Comparison of ENCODE assay signal across 18 cellular contexts in genomic region chr6:144849920-144850319, GRCh38.
A peak's percentile ranks its signal among the peaks of the same experiment; 100 is the strongest.
DNase-seq lines count a peak whose midpoint lies in the region; ATAC-seq and TF ChIP-seq lines count a peak whose summit lies in the region.
"Had no signal": no experiment of that assay in that cellular context is flagged by ENCODE, and none has a peak within 500 bp of the region (broad histone marks: within the 10 kb centered on the region; RNA-seq: fewer than 3 reads in every experiment).

No MANE protein-coding gene starts in this region.

- CTCF ChIA-PET in HEK293T (lab: Yijun Ruan, JAX), result no interaction called here

- no peaks in the 10 kb centered on the region for H3K27me3 ChIP-seq in trophoblast cell (ENCODE audit: insufficient read depth, low read length)
- H3K27me3 ChIP-seq: MG63 had no signal

- no peak overlapping the region for H2BK5ac ChIP-seq in trophoblast cell (ENCODE audit: low read depth, low read length, poor library complexity)

- POLR2A ChIA-PET in HEK293T (lab: Yijun Ruan, JAX), result no interaction called here

- no peak overlapping the region for H2AK5ac ChIP-seq in trophoblast cell (ENCODE audit: low read length)

- H3K4me3 ChIP-seq in trophoblast cell (ENCODE audit: low read depth, low read length), result no peak overlapping the region
- H3K4me3 ChIP-seq: MG63 had no signal

- no peak overlapping the region for H2BK120ac ChIP-seq in trophoblast cell (ENCODE audit: insufficient read depth, low read length, poor library complexity)

- no peak overlapping the region for H3K23ac ChIP-seq in trophoblast cell (ENCODE audit: low read length)

- peaks cover 5% of the 10 kb centered on the region for H3K4me1 Mint-ChIP-seq in activated CD4-positive, alpha-beta T cell treated with anti-CD3 and anti-CD28 coated beads, Interleukin-2, amount 10 ng/mL, durations not matched to agents 24 days and 14 days
- H3K4me1 Mint-ChIP-seq in T-helper 17 cell, result peaks cover 7% of the 10 kb centered on the region
- peaks cover 36 to 37% of the 10 kb centered on the region in 2 donors for H3K4me1 Mint-ChIP-seq in natural killer cell treated with Interleukin-12 subunit alpha and Interleukin-12 subunit beta and Interleukin-15 and Interleukin-18, amount 100 ng/mL, for 72 hours (ENCODE audit: low read depth in 2 of 2)
- H3K4me1 Mint-ChIP-seq: B cell had no signal

- no peaks in the 10 kb centered on the region for H3K4me1 ChIP-seq in trophoblast cell (ENCODE audit: control insufficient read depth in 1 of 2, insufficient read depth in 2 of 2, low read length in 2 of 2)

- no peak overlapping the region for H3K4me3 Mint-ChIP-seq in activated CD4-positive, alpha-beta T cell treated with anti-CD3 and anti-CD28 coated beads, Interleukin-2, amount 10 ng/mL, durations not matched to agents 24 days and 14 days
- no peak overlapping the region for H3K4me3 Mint-ChIP-seq in T-helper 17 cell
- no peak overlapping the region for H3K4me3 Mint-ChIP-seq in natural killer cell treated with Interleukin-12 subunit alpha and Interleukin-12 subunit beta and Interleukin-15 and Interleukin-18, amount 100 ng/mL, for 72 hours
- H3K4me3 Mint-ChIP-seq: B cell had no signal

- H3K36me3 Mint-ChIP-seq in activated CD4-positive, alpha-beta T cell treated with anti-CD3 and anti-CD28 coated beads, Interleukin-2, amount 10 ng/mL, durations not matched to agents 24 days and 14 days (ENCODE audit: low read depth), result peaks cover 37% of the 10 kb centered on the region
- H3K36me3 Mint-ChIP-seq in T-helper 17 cell (ENCODE audit: low read depth), result peaks cover 12% of the 10 kb centered on the region
- H3K36me3 Mint-ChIP-seq in natural killer cell treated with Interleukin-12 subunit alpha and Interleukin-12 subunit beta and Interleukin-15 and Interleukin-18, amount 100 ng/mL, for 72 hours, result peaks cover 20% of the 10 kb centered on the region

- H4K91ac ChIP-seq in trophoblast cell (ENCODE audit: low read depth, low read length), result no peak overlapping the region

- no peak overlapping the region for H2AFZ ChIP-seq in trophoblast cell (ENCODE audit: insufficient read depth, low read length, poor library complexity)

- WGBS in trophoblast cell (ENCODE audit: extremely low coverage, insufficient coverage, insufficient read length), result no CpG with 5 or more reads among the region's 2 CpGs

- no peak overlapping the region for H3K4me2 ChIP-seq in trophoblast cell (ENCODE audit: low read length)

- no peak overlapping the region for H3K27ac ChIP-seq in trophoblast cell (ENCODE audit: low read depth, low read length)
- H3K27ac ChIP-seq: RWPE1 had no signal

- no peak overlapping the region for H3K18ac ChIP-seq in trophoblast cell (ENCODE audit: low read length)

- H3K9ac ChIP-seq in trophoblast cell (ENCODE audit: low read length), result no peak overlapping the region

- ATAC-seq in T-helper 17 cell, result no peak
- no peak for ATAC-seq in natural killer cell treated with Interleukin-12 subunit alpha and Interleukin-12 subunit beta and Interleukin-15 and Interleukin-18, amount 100 ng/mL, for 72 hours
- ATAC-seq: HepG2 had no signal

- no peaks in the 10 kb centered on the region for H3K9me3 ChIP-seq in T-helper 17 cell (ENCODE audit: control insufficient read depth, low read length, poor library complexity, severe bottlenecking)
- H3K9me3 ChIP-seq in trophoblast cell (ENCODE audit: insufficient read depth, low read depth, low read length), result peaks cover 2% of the 10 kb centered on the region
- H3K9me3 ChIP-seq: MG63 had no signal

- intact Hi-C loops in activated CD4-positive, alpha-beta T cell treated with anti-CD3 and anti-CD28 coated beads, Interleukin-2, amount 10 ng/mL, durations not matched to agents 24 days and 14 days (cut with micrococcal nuclease), result no loop called here

- no peak overlapping the region for H2BK12ac ChIP-seq in trophoblast cell (ENCODE audit: low read length)

- no peak for DNase-seq in activated CD4-positive, alpha-beta T cell treated with anti-CD3 and anti-CD28 coated beads, Interleukin-2, amount 10 ng/mL, durations not matched to agents 24 days and 14 days
- no peak for DNase-seq in activated CD4-positive, alpha-beta T cell treated with anti-CD3 and anti-CD28 coated beads for 48 hours
- DNase-seq in NCI-H1105 treated with DMSO at 0.1 percent for 48 hours (lab: John Stamatoyannopoulos, UW), result peak; percentile 24
- no peak for DNase-seq in T-helper 17 cell
- DNase-seq in natural killer cell treated with Interleukin-12 subunit alpha and Interleukin-12 subunit beta and Interleukin-15 and Interleukin-18, amount 100 ng/mL, for 72 hours (ENCODE audit: low spot score), result no peak
- no peak for DNase-seq in trophoblast cell
- DNase-seq in SHP77 treated with DMSO at 0.1 percent for 48 hours (lab: John Stamatoyannopoulos, UW), result no peak
- no peak for DNase-seq in HEK293T (ENCODE audit: extremely low spot score)
- DNase-seq: MG63, NCI-H1417, NCI-H187, NCI-H2081 treated with DMSO at 0.1 percent for 48 hours, NCI-H510A, NCI-H774, SHP77 had no signal

- no peaks in the 10 kb centered on the region for H3K79me1 ChIP-seq in trophoblast cell (ENCODE audit: low read length)

- H3K36me3 ChIP-seq in trophoblast cell (ENCODE audit: control insufficient read depth in 1 of 2, insufficient read depth in 2 of 2, low read length in 2 of 2), result no peaks in the 10 kb centered on the region
- H3K36me3 ChIP-seq: MG63 had no signal

- no peak overlapping the region for H3K14ac ChIP-seq in trophoblast cell (ENCODE audit: low read length)

- H3K9me3 Mint-ChIP-seq in activated CD4-positive, alpha-beta T cell treated with anti-CD3 and anti-CD28 coated beads, Interleukin-2, amount 10 ng/mL, durations not matched to agents 24 days and 14 days, result peaks cover 12% of the 10 kb centered on the region
- H3K9me3 Mint-ChIP-seq in natural killer cell treated with Interleukin-12 subunit alpha and Interleukin-12 subunit beta and Interleukin-15 and Interleukin-18, amount 100 ng/mL, for 72 hours, result no peaks in the 10 kb centered on the region

- H4K8ac ChIP-seq in trophoblast cell (ENCODE audit: low read depth, low read length), result no peak overlapping the region

- H3K27me3 Mint-ChIP-seq in activated CD4-positive, alpha-beta T cell treated with anti-CD3 and anti-CD28 coated beads, Interleukin-2, amount 10 ng/mL, durations not matched to agents 24 days and 14 days, result no peaks in the 10 kb centered on the region
- H3K27me3 Mint-ChIP-seq in T-helper 17 cell, result no peaks in the 10 kb centered on the region
- H3K27me3 Mint-ChIP-seq in natural killer cell treated with Interleukin-12 subunit alpha and Interleukin-12 subunit beta and Interleukin-15 and Interleukin-18, amount 100 ng/mL, for 72 hours, result no peaks in the 10 kb centered on the region
- H3K27me3 Mint-ChIP-seq: B cell had no signal

- H4K12ac ChIP-seq in trophoblast cell (ENCODE audit: low read depth, low read length), result no peak overlapping the region

- H3K27ac Mint-ChIP-seq in activated CD4-positive, alpha-beta T cell treated with anti-CD3 and anti-CD28 coated beads, Interleukin-2, amount 10 ng/mL, durations not matched to agents 24 days and 14 days, result peak overlapping the region; percentile 30
- peak overlapping the region; percentile 69 for H3K27ac Mint-ChIP-seq in T-helper 17 cell
- peak overlapping the region; percentile 9 to 31 for H3K27ac Mint-ChIP-seq in natural killer cell treated with Interleukin-12 subunit alpha and Interleukin-12 subunit beta and Interleukin-15 and Interleukin-18, amount 100 ng/mL, for 72 hours

- no peaks in the 10 kb centered on the region for H3K79me2 ChIP-seq in trophoblast cell (ENCODE audit: control insufficient read depth, insufficient read depth, low read length, poor library complexity)

- H3K4ac ChIP-seq in trophoblast cell (ENCODE audit: low read depth, low read length), result no peak overlapping the region

TF ChIP-seq in HEK293T, 16 proteins besides CTCF, POLR2A, EP300 and RAD21:
- TF ChIP-seq SUZ12 (IDR thresholded peaks at IDR 0.05) (no peak), FOXK2 (IDR thresholded peaks at IDR 0.05) (no peak), ARNT (IDR thresholded peaks at IDR 0.05) (no peak)
